In genomic region chr16:17362191-17362590, GRCh38 we compare ENCODE assay signal across 18 cellular contexts.
DNase-seq lines count a peak whose midpoint lies in the region; ATAC-seq lines count a peak whose summit lies in the region.
"Had no signal": no experiment of that assay in that cellular context is flagged by ENCODE, and none has a peak within 500 bp of the region (broad histone marks: within the 10 kb centered on the region; RNA-seq: fewer than 3 reads in every experiment).

No MANE protein-coding gene starts in this region.

- DNase-seq in activated naive CD4-positive, alpha-beta T cell treated with anti-CD3 and anti-CD28 coated beads for 36 hours = no peak
- peak; percentile 83 for DNase-seq in NCI-H345 (lab: John Stamatoyannopoulos, UW)
- DNase-seq in effector memory CD4-positive, alpha-beta T cell = no peak
- DNase-seq in HAP-1 (ENCODE audit: low spot score in 2 of 2) = no peak
- no peak for DNase-seq in D341Med (ENCODE audit: low spot score)
- DNase-seq: activated CD8-positive, alpha-beta memory T cell treated with anti-CD3 and anti-CD28 coated beads for 24 hours; activated effector memory CD4-positive, alpha-beta T cell treated with Interleukin-2 at 50 U/mL for 16 hours; cerebellar nuclear complex; endodermal cell; head of caudate nucleus; Kasumi-1; posterior cingulate gyrus; stimulated activated CD4-positive, alpha-beta T cell treated with anti-CD3 and anti-CD28 coated beads, Interleukin-2, amount 100 ng/mL, for 48 hours had no signal

- CTCF ChIA-PET in activated naive CD4-positive, alpha-beta T cell treated with anti-CD3 and anti-CD28 coated beads for 36 hours (lab: Charles Lee) = interaction anchor here (0.6 to 1.0 kb wide), 2 partner anchors 17 to 133 kb away, joined by 3 to 4 read pairs; no protein-coding TSS in a partner anchor

- H3K27ac ChIP-seq in effector memory CD4-positive, alpha-beta T cell (ENCODE audit: insufficient read depth, low read length, poor library complexity, severe bottlenecking) = peak overlapping the region; percentile 97
- H3K27ac ChIP-seq: ascending aorta, SK-N-MC, vagina had no signal

- intact Hi-C loops in activated naive CD4-positive, alpha-beta T cell treated with anti-CD3 and anti-CD28 coated beads for 36 hours (cut with micrococcal nuclease) = loop anchor here (5.0 kb wide), 2 partner anchors 90 to 105 kb away; no protein-coding TSS in a partner anchor

- no peak overlapping the region for H3K4me3 Mint-ChIP-seq in activated naive CD4-positive, alpha-beta T cell treated with anti-CD3 and anti-CD28 coated beads, Interleukin-2, amount 50 U/mL, for 24 hours
- H3K4me3 Mint-ChIP-seq in activated naive CD4-positive, alpha-beta T cell treated with anti-CD3 and anti-CD28 coated beads for 36 hours = no peak overlapping the region
- H3K4me3 Mint-ChIP-seq: endodermal cell had no signal

- peak overlapping the region; percentile 90 for H3K27ac Mint-ChIP-seq in activated naive CD4-positive, alpha-beta T cell treated with anti-CD3 and anti-CD28 coated beads, Interleukin-2, amount 50 U/mL, for 24 hours
- no peak overlapping the region for H3K27ac Mint-ChIP-seq in activated naive CD4-positive, alpha-beta T cell treated with anti-CD3 and anti-CD28 coated beads for 36 hours

- H3K4me3 ChIP-seq in effector memory CD4-positive, alpha-beta T cell (ENCODE audit: insufficient read depth, low read depth, low read length, poor library complexity, severe bottlenecking) = no peak overlapping the region
- no peak overlapping the region for H3K4me3 ChIP-seq in HAP-1
- H3K4me3 ChIP-seq: ascending aorta, SK-N-MC, vagina had no signal

- H3K9me3 Mint-ChIP-seq in activated naive CD4-positive, alpha-beta T cell treated with anti-CD3 and anti-CD28 coated beads, Interleukin-2, amount 50 U/mL, for 24 hours = no peaks in the 10 kb centered on the region
- H3K9me3 Mint-ChIP-seq in activated naive CD4-positive, alpha-beta T cell treated with anti-CD3 and anti-CD28 coated beads for 36 hours = no peaks in the 10 kb centered on the region
- H3K9me3 Mint-ChIP-seq: endodermal cell had no signal

- in situ Hi-C loops in HAP-1 (cut with MboI; ENCODE audit: low sequenced_read_pairs) = no loop called here

- no peaks in the 10 kb centered on the region for H3K36me3 Mint-ChIP-seq in activated naive CD4-positive, alpha-beta T cell treated with anti-CD3 and anti-CD28 coated beads, Interleukin-2, amount 50 U/mL, for 24 hours
- peaks cover 1% of the 10 kb centered on the region for H3K36me3 Mint-ChIP-seq in activated naive CD4-positive, alpha-beta T cell treated with anti-CD3 and anti-CD28 coated beads for 36 hours (ENCODE audit: low read depth)

- no peaks in the 10 kb centered on the region for H3K9me3 ChIP-seq in effector memory CD4-positive, alpha-beta T cell (ENCODE audit: control insufficient read depth, low read length)
- no peaks in the 10 kb centered on the region for H3K9me3 ChIP-seq in HAP-1
- H3K9me3 ChIP-seq: ascending aorta, vagina had no signal

- H3K4me1 Mint-ChIP-seq in activated naive CD4-positive, alpha-beta T cell treated with anti-CD3 and anti-CD28 coated beads, Interleukin-2, amount 50 U/mL, for 24 hours = peaks cover 98% of the 10 kb centered on the region
- peaks cover 93% of the 10 kb centered on the region for H3K4me1 Mint-ChIP-seq in activated naive CD4-positive, alpha-beta T cell treated with anti-CD3 and anti-CD28 coated beads for 36 hours (ENCODE audit: low read depth)

- peaks cover 87% of the 10 kb centered on the region for H3K4me1 ChIP-seq in effector memory CD4-positive, alpha-beta T cell (ENCODE audit: control insufficient read depth, insufficient read depth, low read length, poor library complexity, severe bottlenecking)
- H3K4me1 ChIP-seq in HAP-1 = no peaks in the 10 kb centered on the region

- no peaks in the 10 kb centered on the region for H3K27me3 ChIP-seq in effector memory CD4-positive, alpha-beta T cell (replicated peaks; ENCODE audit: control insufficient read depth, insufficient read depth, low read length, poor library complexity, severe bottlenecking)
- no peaks in the 10 kb centered on the region for H3K27me3 ChIP-seq in HAP-1 (ENCODE audit: low read depth)
- H3K27me3 ChIP-seq: ascending aorta, vagina had no signal

- no peak for ATAC-seq in HG03378 (IDR thresholded peaks at IDR 0.05; ENCODE audit: unreplicated experiment)

- no peaks in the 10 kb centered on the region for H3K27me3 Mint-ChIP-seq in activated naive CD4-positive, alpha-beta T cell treated with anti-CD3 and anti-CD28 coated beads, Interleukin-2, amount 50 U/mL, for 24 hours
- no peaks in the 10 kb centered on the region for H3K27me3 Mint-ChIP-seq in activated naive CD4-positive, alpha-beta T cell treated with anti-CD3 and anti-CD28 coated beads for 36 hours (ENCODE audit: low read depth)

- peaks cover 2% of the 10 kb centered on the region for H3K36me3 ChIP-seq in effector memory CD4-positive, alpha-beta T cell (ENCODE audit: control insufficient read depth, insufficient read depth, low read length)
- H3K36me3 ChIP-seq in HAP-1 (replicated peaks) = no peaks in the 10 kb centered on the region
- H3K36me3 ChIP-seq: ascending aorta had no signal
